1 cellular context compared by ENCODE assay signal in the genomic region with DNA sequence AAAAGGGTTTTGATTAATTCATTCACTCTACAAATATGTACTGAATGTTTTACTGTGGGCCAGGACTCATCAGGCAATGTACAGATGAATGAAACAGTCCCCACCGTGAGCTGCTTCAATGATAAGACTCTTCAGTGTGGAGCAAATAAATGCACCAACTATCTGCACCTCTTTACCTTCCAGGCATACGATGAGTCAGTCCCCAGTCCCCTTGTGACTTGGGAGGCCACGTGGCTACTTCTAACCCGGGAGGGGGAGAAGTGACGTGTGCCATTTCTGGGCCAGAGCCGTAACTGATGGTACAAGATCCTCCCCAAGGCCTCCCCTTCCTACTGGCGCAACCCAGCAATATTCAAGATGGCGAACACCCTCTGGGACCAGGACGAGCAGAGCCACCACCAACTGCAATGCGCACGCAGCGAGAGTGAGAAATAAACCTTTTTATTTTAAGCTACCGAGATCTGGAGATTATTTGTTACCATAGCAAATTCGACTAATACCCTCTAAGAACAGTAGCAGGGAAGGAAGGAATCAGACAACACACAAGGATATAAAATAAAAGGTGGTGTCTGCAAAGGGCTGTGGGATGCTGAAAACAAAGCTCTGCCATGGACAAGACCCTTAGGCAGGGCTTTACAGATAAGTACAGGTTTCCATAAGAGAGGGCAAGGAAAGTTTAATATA.
TF ChIP-seq lines count a peak whose summit lies in the region.

No MANE protein-coding gene starts in this region.

TF ChIP-seq in K562, 482 proteins besides CTCF, POLR2A, EP300 and RAD21 (continued from another document and continues in another):
- peak; percentile 99 for TF ChIP-seq TAF1 (IDR thresholded peaks at IDR 0.05; ENCODE audit: control insufficient read depth, extremely low read depth, insufficient read depth, low read length, severe bottlenecking)
- TF ChIP-seq, protein P1, sequence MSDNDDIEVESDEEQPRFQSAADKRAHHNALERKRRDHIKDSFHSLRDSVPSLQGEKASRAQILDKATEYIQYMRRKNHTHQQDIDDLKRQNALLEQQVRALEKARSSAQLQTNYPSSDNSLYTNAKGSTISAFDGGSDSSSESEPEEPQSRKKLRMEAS (CRISPR knock-in tag; IDR thresholded peaks at IDR 0.05): peak; percentile 87
- TF ChIP-seq NR2C1 (IDR thresholded peaks at IDR 0.05): peak; percentile 33; the same call in 1 of the 2 replicates
- peak; percentile 55; the same call in 1 of the 2 replicates for TF ChIP-seq NR2C1 (tag; IDR thresholded peaks at IDR 0.05)
- peak; percentile 17 for TF ChIP-seq ZFP36 (IDR thresholded peaks at IDR 0.05; ENCODE audit: low read depth, low read length, partially characterized antibody)
- TF ChIP-seq, protein P2, sequence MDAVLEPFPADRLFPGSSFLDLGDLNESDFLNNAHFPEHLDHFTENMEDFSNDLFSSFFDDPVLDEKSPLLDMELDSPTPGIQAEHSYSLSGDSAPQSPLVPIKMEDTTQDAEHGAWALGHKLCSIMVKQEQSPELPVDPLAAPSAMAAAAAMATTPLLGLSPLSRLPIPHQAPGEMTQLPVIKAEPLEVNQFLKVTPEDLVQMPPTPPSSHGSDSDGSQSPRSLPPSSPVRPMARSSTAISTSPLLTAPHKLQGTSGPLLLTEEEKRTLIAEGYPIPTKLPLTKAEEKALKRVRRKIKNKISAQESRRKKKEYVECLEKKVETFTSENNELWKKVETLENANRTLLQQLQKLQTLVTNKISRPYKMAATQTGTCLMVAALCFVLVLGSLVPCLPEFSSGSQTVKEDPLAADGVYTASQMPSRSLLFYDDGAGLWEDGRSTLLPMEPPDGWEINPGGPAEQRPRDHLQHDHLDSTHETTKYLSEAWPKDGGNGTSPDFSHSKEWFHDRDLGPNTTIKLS (IDR thresholded peaks at IDR 0.05; ENCODE audit: borderline replicate concordance, low read depth): peak; percentile 99
- peak; percentile 55 for TF ChIP-seq CC2D1A (IDR thresholded peaks at IDR 0.05)
- TF ChIP-seq, protein P3, sequence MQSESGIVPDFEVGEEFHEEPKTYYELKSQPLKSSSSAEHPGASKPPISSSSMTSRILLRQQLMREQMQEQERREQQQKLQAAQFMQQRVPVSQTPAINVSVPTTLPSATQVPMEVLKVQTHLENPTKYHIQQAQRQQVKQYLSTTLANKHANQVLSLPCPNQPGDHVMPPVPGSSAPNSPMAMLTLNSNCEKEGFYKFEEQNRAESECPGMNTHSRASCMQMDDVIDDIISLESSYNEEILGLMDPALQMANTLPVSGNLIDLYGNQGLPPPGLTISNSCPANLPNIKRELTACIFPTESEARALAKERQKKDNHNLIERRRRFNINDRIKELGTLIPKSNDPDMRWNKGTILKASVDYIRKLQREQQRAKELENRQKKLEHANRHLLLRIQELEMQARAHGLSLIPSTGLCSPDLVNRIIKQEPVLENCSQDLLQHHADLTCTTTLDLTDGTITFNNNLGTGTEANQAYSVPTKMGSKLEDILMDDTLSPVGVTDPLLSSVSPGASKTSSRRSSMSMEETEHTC (IDR thresholded peaks at IDR 0.05): peak; percentile 99
- TF ChIP-seq ETV1 (tag; conservative IDR thresholded peaks at IDR 0.05; ENCODE audit: low read depth): peak; percentile 71
- peak; percentile 94 for TF ChIP-seq TOE1 (IDR thresholded peaks at IDR 0.05; ENCODE audit: borderline replicate concordance)
- no peak for TF ChIP-seq TOE1 (CRISPR knock-in tag; IDR thresholded peaks at IDR 0.05; ENCODE audit: borderline replicate concordance, low read depth)
- TF ChIP-seq TEAD1 (CRISPR knock-in tag; IDR thresholded peaks at IDR 0.05): no peak
- TF ChIP-seq STAT5A (IDR thresholded peaks at IDR 0.05; ENCODE audit: borderline replicate concordance, low read length): peak; percentile 43
- no peak for TF ChIP-seq RFX1 (IDR thresholded peaks at IDR 0.05)
- peak; percentile 67 for TF ChIP-seq SP1 (CRISPR knock-in tag; IDR thresholded peaks at IDR 0.05)
- peak; percentile 100 for TF ChIP-seq BRD4 (IDR thresholded peaks at IDR 0.05)
- peak; percentile 94 for TF ChIP-seq POLR2B (IDR thresholded peaks at IDR 0.05; ENCODE audit: low read depth, partially characterized antibody)
- TF ChIP-seq FIP1L1 (IDR thresholded peaks at IDR 0.05; ENCODE audit: low read depth, low read length, poor library complexity, severe bottlenecking): no peak
- no peak for TF ChIP-seq ATF2 (CRISPR knock-in tag; IDR thresholded peaks at IDR 0.05)
- no peak for TF ChIP-seq PTRF (tag; IDR thresholded peaks at IDR 0.05)
- TF ChIP-seq ESRRA (IDR thresholded peaks at IDR 0.05; ENCODE audit: borderline replicate concordance, low read depth): peak; percentile 37; the same call in 1 of the 2 replicates
- peak; percentile 65; the same call in 1 of the 2 replicates for TF ChIP-seq KLF13 (tag; IDR thresholded peaks at IDR 0.05; ENCODE audit: borderline replicate concordance, low read depth)
- TF ChIP-seq POLR2H (tag; IDR thresholded peaks at IDR 0.05; ENCODE audit: low read depth): peak; percentile 97
- TF ChIP-seq YY1 (IDR thresholded peaks at IDR 0.05; ENCODE audit: borderline replicate concordance in 1 of 3, control insufficient read depth in 1 of 3, extremely low read depth in 1 of 3, insufficient read depth in 3 of 3, insufficient read length in 1 of 3, insufficient replicate concordance in 2 of 3, low read depth in 1 of 3, low read length in 2 of 3): peak; percentile 81 to 98 (median 92)
- peak; percentile 17; the same call in 1 of the 2 replicates for TF ChIP-seq ZKSCAN1 (IDR thresholded peaks at IDR 0.05; ENCODE audit: low read depth, low read length)
- TF ChIP-seq TFAM (CRISPR knock-in tag; conservative IDR thresholded peaks at IDR 0.05): no peak
- TF ChIP-seq FOXK2 (conservative IDR thresholded peaks at IDR 0.05 in 1 of 2, IDR thresholded peaks at IDR 0.05 in 1 of 2; ENCODE audit: low read depth in 2 of 2): peak; percentile 74 to 76
- peak; percentile 99 for TF ChIP-seq JUN (IDR thresholded peaks at IDR 0.05; ENCODE audit: borderline replicate concordance, low read depth, low read length)
- TF ChIP-seq JUN (CRISPR knock-in tag; IDR thresholded peaks at IDR 0.05; ENCODE audit: borderline replicate concordance): peak; percentile 65; the same call in 1 of the 2 replicates
- peak in 1 of 2 experiments; percentile 62; a peak in 1 of 4 replicates for TF ChIP-seq ZNF639 (CRISPR knock-in tag; conservative IDR thresholded peaks at IDR 0.05 in 1 of 2, IDR thresholded peaks at IDR 0.05 in 1 of 2)
- 0 out of 2 replicates have a peak, but pooled peaks have one; percentile 53 for TF ChIP-seq NFATC3 (IDR thresholded peaks at IDR 0.05)
- no peak for TF ChIP-seq HNRNPK (IDR thresholded peaks at IDR 0.05; ENCODE audit: low read depth, low read length, poor library complexity, severe bottlenecking)
- peak; percentile 42; the same call in 1 of the 2 replicates for TF ChIP-seq ZNF766 (CRISPR knock-in tag; conservative IDR thresholded peaks at IDR 0.05)
- TF ChIP-seq HIVEP1 (CRISPR knock-in tag; IDR thresholded peaks at IDR 0.05): no peak
- TF ChIP-seq DPF2 (IDR thresholded peaks at IDR 0.05): peak; percentile 92
- peak; percentile 39; the same call in 1 of the 2 replicates for TF ChIP-seq TCF3 (CRISPR knock-in tag; IDR thresholded peaks at IDR 0.05)
- TF ChIP-seq HNRNPUL1 (IDR thresholded peaks at IDR 0.05; ENCODE audit: low read length): 0 out of 2 replicates have a peak, but pooled peaks have one; percentile 46
- peak; percentile 83 for TF ChIP-seq SMARCE1 (IDR thresholded peaks at IDR 0.05)
- 0 out of 2 replicates have a peak, but pooled peaks have one; percentile 24 for TF ChIP-seq GTF2F1 (IDR thresholded peaks at IDR 0.05; ENCODE audit: low read depth, low read length)
- peak; percentile 61 for TF ChIP-seq NEUROD1 (IDR thresholded peaks at IDR 0.05; ENCODE audit: borderline replicate concordance, low read depth, low read length, partially characterized antibody)
- TF ChIP-seq TRIM24 (IDR thresholded peaks at IDR 0.05): peak; percentile 34 to 49; a peak in 1 of 4 replicates
- TF ChIP-seq ZNF197 (CRISPR knock-in tag; IDR thresholded peaks at IDR 0.05; ENCODE audit: low read depth): 0 out of 2 replicates have a peak, but pooled peaks have one; percentile 27
- TF ChIP-seq ZNF668 (CRISPR knock-in tag; IDR thresholded peaks at IDR 0.05): no peak
- peak; percentile 74 for TF ChIP-seq CREB1 (IDR thresholded peaks at IDR 0.05)
- TF ChIP-seq CREB1 (CRISPR knock-in tag; IDR thresholded peaks at IDR 0.05): peak; percentile 85
- peak; percentile 56; the same call in 1 of the 2 replicates for TF ChIP-seq MAFG (tag; conservative IDR thresholded peaks at IDR 0.05)
- no peak for TF ChIP-seq BDP1 (IDR thresholded peaks at IDR 0.05; ENCODE audit: insufficient read depth, insufficient read length)
- no peak for TF ChIP-seq FOXP1 (CRISPR knock-in tag; IDR thresholded peaks at IDR 0.05)
- 0 out of 2 replicates have a peak, but pooled peaks have one; percentile 26 for TF ChIP-seq BCL6 (CRISPR knock-in tag; IDR thresholded peaks at IDR 0.05)
- no peak for TF ChIP-seq MEF2A (IDR thresholded peaks at IDR 0.05; ENCODE audit: control insufficient read depth, low read depth, low read length)
- TF ChIP-seq ZNF830 (CRISPR knock-in tag; IDR thresholded peaks at IDR 0.05): 0 out of 2 replicates have a peak, but pooled peaks have one; percentile 21
- TF ChIP-seq SFPQ (IDR thresholded peaks at IDR 0.05; ENCODE audit: low read depth, low read length): no peak
- TF ChIP-seq ZKSCAN8 (CRISPR knock-in tag; IDR thresholded peaks at IDR 0.05): peak; percentile 97
